ENCODE assay signal across 8 cellular contexts in the genomic region with DNA sequence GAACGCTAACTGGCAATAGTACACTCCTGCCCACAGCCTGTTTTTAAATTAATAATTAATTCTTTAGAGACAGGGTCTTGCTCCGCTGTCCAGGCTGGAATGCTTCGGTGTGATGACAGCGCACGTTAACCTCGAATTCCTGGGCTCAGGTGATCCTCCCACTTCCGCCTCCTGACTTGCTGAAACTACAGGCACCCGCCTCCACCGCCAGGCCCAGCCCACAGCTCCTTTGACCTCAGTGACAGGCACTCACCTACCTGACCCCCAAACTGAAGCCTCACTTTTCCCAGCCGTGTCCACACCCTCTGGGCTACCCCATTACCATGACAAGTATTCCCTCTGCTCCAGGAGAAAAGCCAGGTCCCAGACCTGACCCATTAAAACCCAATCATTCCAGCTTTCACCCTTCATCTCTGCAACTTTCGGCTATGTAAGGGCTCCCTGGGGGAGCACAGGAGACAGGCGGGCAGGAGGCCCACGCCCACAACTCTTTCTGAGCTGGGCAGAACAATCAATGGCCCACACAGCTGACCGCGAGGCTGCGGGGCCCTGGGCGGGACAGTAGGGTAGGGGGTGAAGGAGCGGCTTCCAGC. TPM values are rescaled to one million over a fixed set of nuclear protein-coding genes. Genes with fewer than 3 reads are reported as not detected.
DNase-seq lines count a peak whose midpoint lies in the region; ATAC-seq lines count a peak whose summit lies in the region.

No MANE protein-coding gene starts in this region.

- peaks cover 1% of the 10 kb centered on the region for H3K36me3 Mint-ChIP-seq in activated CD4-positive, alpha-beta T cell treated with anti-CD3 and anti-CD28 coated beads for 36 hours (ENCODE audit: low read depth)
- peaks cover 11% of the 10 kb centered on the region for H3K36me3 Mint-ChIP-seq in activated T-helper 17 cell treated with anti-CD3 and anti-CD28 coated beads, Interleukin-2, amount 50 U/mL, for 72 hours (ENCODE audit: low read depth)

- POLR2A ChIA-PET in activated CD4-positive, alpha-beta T cell treated with anti-CD3 and anti-CD28 coated beads for 36 hours (lab: Charles Lee) = interaction anchor here (0.6 kb wide), 1 partner anchor 247 kb away, joined by 3 read pairs; no protein-coding TSS in a partner anchor

- H3K4me1 ChIP-seq in subcutaneous abdominal adipose tissue (ENCODE audit: control insufficient read depth in 5 of 5, insufficient read depth in 5 of 5, low read length in 5 of 5) = peaks cover 0 to 24% (median 19%) of the 10 kb centered on the region in 5 donors

- H3K9ac ChIP-seq in subcutaneous abdominal adipose tissue (ENCODE audit: low read length in 5 of 5) = peak overlapping the region in 3 of 5 donors; percentile 56 to 78 (median 66)

- H3K9me3 ChIP-seq in subcutaneous abdominal adipose tissue (ENCODE audit: control insufficient read depth in 5 of 5, low read length in 5 of 5) = no peaks in the 10 kb centered on the region

- peaks cover 28 to 44% (median 38%) of the 10 kb centered on the region in 5 donors for H3K27me3 ChIP-seq in subcutaneous abdominal adipose tissue (ENCODE audit: control insufficient read depth in 5 of 5, insufficient read depth in 4 of 5, low read length in 5 of 5)

- peaks cover 2% of the 10 kb centered on the region for H3K27me3 Mint-ChIP-seq in activated CD4-positive, alpha-beta T cell treated with anti-CD3 and anti-CD28 coated beads for 36 hours
- H3K27me3 Mint-ChIP-seq in activated T-helper 17 cell treated with anti-CD3 and anti-CD28 coated beads, Interleukin-2, amount 50 U/mL, for 72 hours = no peaks in the 10 kb centered on the region

- no peak for ATAC-seq in activated CD4-positive, alpha-beta T cell treated with anti-CD3 and anti-CD28 coated beads for 36 hours
- no peak for ATAC-seq in activated T-helper 17 cell treated with anti-CD3 and anti-CD28 coated beads, Interleukin-2, amount 50 U/mL, for 72 hours (replicated peaks)
- peak; percentile 56 for ATAC-seq in left colon

- peak overlapping the region; percentile 72 for H3K27ac Mint-ChIP-seq in activated CD4-positive, alpha-beta T cell treated with anti-CD3 and anti-CD28 coated beads for 36 hours
- no peak overlapping the region for H3K27ac Mint-ChIP-seq in activated T-helper 17 cell treated with anti-CD3 and anti-CD28 coated beads, Interleukin-2, amount 50 U/mL, for 72 hours

- CTCF ChIA-PET in activated CD4-positive, alpha-beta T cell treated with anti-CD3 and anti-CD28 coated beads for 36 hours (lab: Charles Lee) = interaction anchor here (1.0 to 1.6 kb wide), 4 partner anchors 16 to 188 kb away, joined by 3 to 7 read pairs (median 4); a partner anchor contains a TSS

- intact Hi-C loops in activated CD4-positive, alpha-beta T cell treated with anti-CD3 and anti-CD28 coated beads for 36 hours (cut with DNase I, micrococcal nuclease) = loop anchor here (1.0 to 5.0 kb wide), 8 partner anchors 8 to 135 kb away; a partner anchor contains a TSS
- intact Hi-C loops in left colon (cut with DNase I, micrococcal nuclease) = loop anchor here in 1 of 2 donors (10.0 kb wide), 1 partner anchor 165 kb away; no protein-coding TSS in a partner anchor

- H3K4me3 Mint-ChIP-seq in activated CD4-positive, alpha-beta T cell treated with anti-CD3 and anti-CD28 coated beads for 36 hours = peak overlapping the region; percentile 85
- H3K4me3 Mint-ChIP-seq in activated T-helper 17 cell treated with anti-CD3 and anti-CD28 coated beads, Interleukin-2, amount 50 U/mL, for 72 hours = peak overlapping the region; percentile 67

- peaks cover 0 to 3% (median 0%) of the 10 kb centered on the region in 5 donors for H3K36me3 ChIP-seq in subcutaneous abdominal adipose tissue (ENCODE audit: control insufficient read depth in 5 of 5, insufficient read depth in 5 of 5, low read length in 5 of 5)

- H3K9me3 Mint-ChIP-seq in activated CD4-positive, alpha-beta T cell treated with anti-CD3 and anti-CD28 coated beads for 36 hours (ENCODE audit: low read depth) = no peaks in the 10 kb centered on the region
- no peaks in the 10 kb centered on the region for H3K9me3 Mint-ChIP-seq in activated T-helper 17 cell treated with anti-CD3 and anti-CD28 coated beads, Interleukin-2, amount 50 U/mL, for 72 hours

- DNase-seq in activated CD4-positive, alpha-beta T cell treated with anti-CD3 and anti-CD28 coated beads for 36 hours = peak; percentile 33
- DNase-seq in activated CD4-positive, alpha-beta T cell treated with anti-CD3 and anti-CD28 coated beads, Interleukin-2, amount 50 U/mL, for 4 hours = no peak
- DNase-seq in left colon (peak; percentile 83 to 89), NCI-H748 (lab: John Stamatoyannopoulos, UW; ENCODE audit: unreplicated experiment) (no peak), NAMALWA (ENCODE audit: low spot score) (no peak), Ammon's horn (ENCODE audit: low spot score) (no peak)

- H3K4me3 ChIP-seq in subcutaneous abdominal adipose tissue (ENCODE audit: low read depth in 1 of 5, low read length in 5 of 5) = peak overlapping the region in 4 of 5 donors; percentile 62 to 75 (median 64)

- H3K27ac ChIP-seq in subcutaneous abdominal adipose tissue (ENCODE audit: low read depth, low read length) = no peak overlapping the region

- H3K4me1 Mint-ChIP-seq in activated CD4-positive, alpha-beta T cell treated with anti-CD3 and anti-CD28 coated beads for 36 hours = peaks cover 8% of the 10 kb centered on the region
- H3K4me1 Mint-ChIP-seq in activated T-helper 17 cell treated with anti-CD3 and anti-CD28 coated beads, Interleukin-2, amount 50 U/mL, for 72 hours = no peaks in the 10 kb centered on the region

RNA-seq across cellular contexts. Expression of a gene that starts 0.7 kb away (rescaled TPM):
- 1 to 10 TPM; 2.7 to 4.9 TPM for total RNA-seq in activated CD4-positive, alpha-beta T cell treated with anti-CD3 and anti-CD28 coated beads for 36 hours
- total RNA-seq in activated T-helper 17 cell treated with anti-CD3 and anti-CD28 coated beads, Interleukin-2, amount 50 U/mL, for 72 hours = 1 to 10 TPM; 2.7 to 6.6 TPM
- total RNA-seq in left colon = 10 to 100 TPM; 13.6 to 15.3 TPM

RNA-seq across cellular contexts. Expression of a gene that starts 1.0 kb away (rescaled TPM):
- 10 to 100 TPM; 16.8 TPM for total RNA-seq in activated CD4-positive, alpha-beta T cell treated with anti-CD3 and anti-CD28 coated beads for 36 hours
- total RNA-seq in activated T-helper 17 cell treated with anti-CD3 and anti-CD28 coated beads, Interleukin-2, amount 50 U/mL, for 72 hours = 10 to 100 TPM; 22.7 to 37.7 TPM
- 100 to 1,000 TPM in 1 of 2 donors, 10 to 100 TPM in 1; 90.9 to 117 TPM for total RNA-seq in left colon

RNA-seq across cellular contexts. Expression of a gene that starts 16.5 kb away (rescaled TPM):
- total RNA-seq in activated CD4-positive, alpha-beta T cell treated with anti-CD3 and anti-CD28 coated beads for 36 hours = 10 to 100 TPM; 40.0 to 44.5 TPM
- 10 to 100 TPM; 37.8 to 55.6 TPM for total RNA-seq in activated T-helper 17 cell treated with anti-CD3 and anti-CD28 coated beads, Interleukin-2, amount 50 U/mL, for 72 hours
- 10 to 100 TPM; 31.0 to 33.0 TPM for total RNA-seq in left colon

RNA-seq across cellular contexts. Expression of a gene that starts 22.5 kb away (rescaled TPM):
- total RNA-seq in activated CD4-positive, alpha-beta T cell treated with anti-CD3 and anti-CD28 coated beads for 36 hours = under 1 TPM; 0.96 to 0.98 TPM
- total RNA-seq in activated T-helper 17 cell treated with anti-CD3 and anti-CD28 coated beads, Interleukin-2, amount 50 U/mL, for 72 hours = 1 to 10 TPM; 1.1 to 4.4 TPM
- 1 to 10 TPM; 3.7 to 4.7 TPM for total RNA-seq in left colon

RNA-seq across cellular contexts. Expression of a gene that starts 24.4 kb away (rescaled TPM):
- total RNA-seq in activated CD4-positive, alpha-beta T cell treated with anti-CD3 and anti-CD28 coated beads for 36 hours = 10 to 100 TPM; 26.8 to 41.9 TPM
- total RNA-seq in activated T-helper 17 cell treated with anti-CD3 and anti-CD28 coated beads, Interleukin-2, amount 50 U/mL, for 72 hours = 10 to 100 TPM; 29.5 to 73.2 TPM
- total RNA-seq in left colon = 10 to 100 TPM; 42.3 to 58.1 TPM

Comparison
In these comparisons a context has a peak if more than half of its experiments do, and no peak if none do; other contexts are left out.
1. DNase-seq: peak in activated CD4-positive, alpha-beta T cell treated with anti-CD3 and anti-CD28 coated beads for 36 hours (single experiment) and left colon (2 of 2); none in activated CD4-positive, alpha-beta T cell treated with anti-CD3 and anti-CD28 coated beads, Interleukin-2, amount 50 U/mL, for 4 hours (0 of 2), NCI-H748 (single experiment), NAMALWA (single experiment) and Ammon's horn (single experiment).